Comparison of ENCODE assay signal across 8 cellular contexts in genomic region chr14:51006781-51007211, GRCh38.
DNase-seq lines count a peak whose midpoint lies in the region; ATAC-seq and TF ChIP-seq lines count a peak whose summit lies in the region.

No MANE protein-coding gene starts in this region.

- TF ChIP-seq CTCF in esophagus muscularis mucosa (IDR thresholded peaks at IDR 0.05) = no peak

- TF ChIP-seq EP300 in esophagus muscularis mucosa (IDR thresholded peaks at IDR 0.05) = no peak

- H3K27ac ChIP-seq in esophagus muscularis mucosa (replicated peaks in 1 of 4) = peak overlapping the region in 1 of 4 donors; percentile 20

- peaks cover 0 to 21% (median 7%) of the 10 kb centered on the region in 4 donors for H3K4me1 ChIP-seq in esophagus muscularis mucosa

- DNase-seq in GM04503 (ENCODE audit: low read depth) (peak; percentile 82), RKO (ENCODE audit: low spot score) (peak; percentile 32), fibroblast of the conjunctiva (ENCODE audit: low read depth) (peak; percentile 81), retina (peak; percentile 68), NCI-H1436 (lab: John Stamatoyannopoulos, UW) (no peak), esophagus muscularis mucosa (ENCODE audit: extremely low spot score) (no peak)
- no peak for DNase-seq in activated CD4-positive, alpha-beta T cell treated with anti-CD3 and anti-CD28 coated beads, Interleukin-2, amount 50 U/mL, for 1 hour

- H3K4me3 ChIP-seq in esophagus muscularis mucosa = no peak overlapping the region

- ATAC-seq in HG02884 (IDR thresholded peaks at IDR 0.05; ENCODE audit: unreplicated experiment) = no peak

- TF ChIP-seq POLR2A in esophagus muscularis mucosa (IDR thresholded peaks at IDR 0.05; ENCODE audit: low read depth) = no peak

- intact Hi-C loops in esophagus muscularis mucosa (cut with DNase I) = no loop called here

- no peaks in the 10 kb centered on the region for H3K27me3 ChIP-seq in esophagus muscularis mucosa

- WGBS in esophagus muscularis mucosa = 61% methylated on average over 4 of the region's 4 CpGs

- no peaks in the 10 kb centered on the region for H3K36me3 ChIP-seq in esophagus muscularis mucosa

- H3K9me3 ChIP-seq in esophagus muscularis mucosa = no peaks in the 10 kb centered on the region

Comparison
In these comparisons a context has a peak if more than half of its experiments do, and no peak if none do; other contexts are left out.
1. DNase-seq: peak in GM04503 (single experiment), RKO (single experiment), fibroblast of the conjunctiva (single experiment) and retina (single experiment); none in NCI-H1436 (single experiment), activated CD4-positive, alpha-beta T cell treated with anti-CD3 and anti-CD28 coated beads, Interleukin-2, amount 50 U/mL, for 1 hour (single experiment) and esophagus muscularis mucosa (single experiment).